2 cellular contexts compared by ENCODE assay signal in genomic region chr12:111684485-111685147, GRCh38.
A peak's percentile ranks its signal among the peaks of the same experiment; 100 is the strongest.
TF ChIP-seq lines count a peak whose summit lies in the region.

No MANE protein-coding gene starts in this region.

TF ChIP-seq in K562, 482 proteins besides CTCF, POLR2A, EP300 and RAD21:
- TF ChIP-seq ZNF384 (IDR thresholded peaks at IDR 0.05; ENCODE audit: low read depth, low read length) (peak; percentile 42; the same call in 1 of the 2 replicates), DPF2 (IDR thresholded peaks at IDR 0.05) (0 out of 2 replicates have a peak, but pooled peaks have one; percentile 30), CBFA2T2 (conservative IDR thresholded peaks at IDR 0.05) (peak; percentile 52), CBFA2T3 (IDR thresholded peaks at IDR 0.05) (peak; percentile 76), ADNP (tag; IDR thresholded peaks at IDR 0.05) (peak; percentile 49; the same call in 1 of the 2 replicates), ARID2 (IDR thresholded peaks at IDR 0.05) (0 out of 2 replicates have a peak, but pooled peaks have one; percentile 20), SMARCA4 (IDR thresholded peaks at IDR 0.05) (0 out of 2 replicates have a peak, but pooled peaks have one; percentile 17), LARP7 (IDR thresholded peaks at IDR 0.05) (0 out of 2 replicates have a peak, but pooled peaks have one; percentile 16), TAL1 (IDR thresholded peaks at IDR 0.05) (peak; percentile 42; the same call in 1 of the 2 replicates), BCOR (IDR thresholded peaks at IDR 0.05) (peak; percentile 53; the same call in 1 of the 2 replicates)
TF ChIP-seq in K562: peak in this region for 10; not testable (repeated sequence) for 472.

TF ChIP-seq in HepG2, 621 proteins besides CTCF, POLR2A, EP300 and RAD21:
- 0 out of 2 replicates have a peak, but pooled peaks have one; percentile 31 for TF ChIP-seq ZNF501 (CRISPR knock-in tag; IDR thresholded peaks at IDR 0.05)
